In genomic region chr1:146401281-146401825, GRCh38 we compare ENCODE assay signal across 8 cellular contexts.
DNase-seq lines count a peak whose midpoint lies in the region; ATAC-seq and TF ChIP-seq lines count a peak whose summit lies in the region.
"Not testable (repeated sequence)": the region's sequence is repeated elsewhere in the genome, so short reads cannot be mapped to it uniquely, and the experiment has no call there.

No MANE protein-coding gene starts in this region.

- intact Hi-C loops in OCI-LY7 (cut with micrococcal nuclease; ENCODE audit: unreplicated experiment); activated CD4-positive, alpha-beta memory T cell treated with anti-CD3 and anti-CD28 coated beads for 36 hours (cut with micrococcal nuclease); body of pancreas (cut with DNase I); mucosa of descending colon (cut with DNase I, micrococcal nuclease): not testable (repeated sequence)

- POLR2A ChIA-PET in OCI-LY7 (lab: Charles Lee) = not testable (repeated sequence)
- POLR2A ChIA-PET in activated CD4-positive, alpha-beta memory T cell treated with anti-CD3 and anti-CD28 coated beads for 36 hours (lab: Charles Lee) = interaction anchor here (1.2 kb wide), 1 partner anchor 14 kb away, joined by 5 read pairs; no protein-coding TSS in a partner anchor

- not testable (repeated sequence) for H3K27me3 Mint-ChIP-seq in activated CD4-positive, alpha-beta memory T cell treated with anti-CD3 and anti-CD28 coated beads for 36 hours

- not testable (repeated sequence) for DNase-seq in AG10803 (ENCODE audit: low read depth); foreskin keratinocyte; mucosa of descending colon
- DNase-seq in OCI-LY7 (ENCODE audit: low spot score) (peak; percentile 28), body of pancreas (peak in 2 of 4 donors; percentile 20 to 21)
- DNase-seq in activated CD4-positive, alpha-beta memory T cell treated with anti-CD3 and anti-CD28 coated beads for 36 hours = peak; percentile 60
- DNase-seq in stimulated activated CD8-positive, alpha-beta memory T cell treated with anti-CD3 and anti-CD28 coated beads, Interleukin-4, amount 100 ng/mL, for 48 hours = peak; percentile 28

- not testable (repeated sequence) for H2AFZ ChIP-seq in OCI-LY7 (ENCODE audit: low read length)

- not testable (repeated sequence) for H3K27me3 ChIP-seq in body of pancreas, foreskin keratinocyte

- not testable (repeated sequence) for H3K36me3 Mint-ChIP-seq in activated CD4-positive, alpha-beta memory T cell treated with anti-CD3 and anti-CD28 coated beads for 36 hours

- peak; percentile 50 for ATAC-seq in GM19351 (IDR thresholded peaks at IDR 0.05; ENCODE audit: unreplicated experiment)
- ATAC-seq in body of pancreas = peak; percentile 68
- ATAC-seq in foreskin keratinocyte = peak; percentile 73
- ATAC-seq in mucosa of descending colon = peak; percentile 73

- H3K27ac ChIP-seq in OCI-LY7 (ENCODE audit: low read depth, low read length, poor library complexity, severe bottlenecking); body of pancreas; foreskin keratinocyte: not testable (repeated sequence)

- H3K4me1 Mint-ChIP-seq in activated CD4-positive, alpha-beta memory T cell treated with anti-CD3 and anti-CD28 coated beads for 36 hours (ENCODE audit: low read depth) = peaks cover 24% of the 10 kb centered on the region

- H3K9me2 ChIP-seq in OCI-LY7 (ENCODE audit: insufficient read depth, low read length) = not testable (repeated sequence)

- peak overlapping the region; percentile 36 for H3K4me3 Mint-ChIP-seq in activated CD4-positive, alpha-beta memory T cell treated with anti-CD3 and anti-CD28 coated beads for 36 hours

- not testable (repeated sequence) for BruUV-seq in OCI-LY7 (replicated peaks; lab: Mats Ljungman, UMichigan)

- not testable (repeated sequence) for H3K79me2 ChIP-seq in OCI-LY7 (ENCODE audit: insufficient read depth, low read depth, low read length)

- H3K4me2 ChIP-seq in OCI-LY7 (ENCODE audit: low read length) = not testable (repeated sequence)

- TF ChIP-seq CTCF in AG10803 (conservative IDR thresholded peaks at IDR 0.05; ENCODE audit: low read length) = peak; percentile 47
- peak; percentile 69 for TF ChIP-seq CTCF in OCI-LY7 (conservative IDR thresholded peaks at IDR 0.05; ENCODE audit: low read length)
- TF ChIP-seq CTCF in body of pancreas (IDR thresholded peaks at IDR 0.05) = peak; percentile 22 to 53 (median 39)
- peak; percentile 49 for TF ChIP-seq CTCF in foreskin keratinocyte (conservative IDR thresholded peaks at IDR 0.05)
- peak; percentile 35 for TF ChIP-seq CTCF in mucosa of descending colon (IDR thresholded peaks at IDR 0.05)

- not testable (repeated sequence) for H3K4me3 ChIP-seq in AG10803 (ENCODE audit: low read length); OCI-LY7 (ENCODE audit: low read depth, low read length, poor library complexity, severe bottlenecking); body of pancreas; mucosa of descending colon

- peak overlapping the region; percentile 88 for H3K27ac Mint-ChIP-seq in activated CD4-positive, alpha-beta memory T cell treated with anti-CD3 and anti-CD28 coated beads for 36 hours

- H4K20me1 ChIP-seq in OCI-LY7 (ENCODE audit: insufficient read depth, low read length) = not testable (repeated sequence)

- CTCF ChIA-PET in OCI-LY7 (lab: Charles Lee; ENCODE audit: unreplicated experiment); activated CD4-positive, alpha-beta memory T cell treated with anti-CD3 and anti-CD28 coated beads for 36 hours (lab: Charles Lee): not testable (repeated sequence)

- WGBS in body of pancreas, 2 donors = 10 to 20% methylated on average over 3 to 6 of the region's 7 CpGs

- not testable (repeated sequence) for H3K9me3 Mint-ChIP-seq in activated CD4-positive, alpha-beta memory T cell treated with anti-CD3 and anti-CD28 coated beads for 36 hours

- not testable (repeated sequence) for H3K4me1 ChIP-seq in OCI-LY7 (ENCODE audit: insufficient read depth, low read length, poor library complexity, severe bottlenecking); body of pancreas; foreskin keratinocyte; mucosa of descending colon (ENCODE audit: low read depth)

- not testable (repeated sequence) for H3K36me3 ChIP-seq in OCI-LY7 (ENCODE audit: insufficient read depth, low read length); body of pancreas (replicated peaks in 1 of 2; ENCODE audit: insufficient read depth in 1 of 2, low read depth in 2 of 2); mucosa of descending colon (ENCODE audit: low read depth)

- TF ChIP-seq POLR2A in body of pancreas (IDR thresholded peaks at IDR 0.05) = not testable (repeated sequence)

- not testable (repeated sequence) for H3K9me3 ChIP-seq in OCI-LY7 (ENCODE audit: low read length); body of pancreas; mucosa of descending colon
